In genomic region chr13:99722419-99722818, GRCh38 we compare ENCODE assay signal across 20 cellular contexts.
DNase-seq lines count a peak whose midpoint lies in the region; ATAC-seq and TF ChIP-seq lines count a peak whose summit lies in the region.
"Had no signal": no experiment of that assay in that cellular context is flagged by ENCODE, and none has a peak within 500 bp of the region (broad histone marks: within the 10 kb centered on the region; RNA-seq: fewer than 3 reads in every experiment).

No MANE protein-coding gene starts in this region.

- no peaks in the 10 kb centered on the region for H3K9me3 Mint-ChIP-seq in progenitor cell of endocrine pancreas (ENCODE audit: low read depth)
- H3K9me3 Mint-ChIP-seq: CD8-positive, alpha-beta memory T cell; HFFc6 had no signal

- DNase-seq in progenitor cell of endocrine pancreas (ENCODE audit: low spot score, unreplicated experiment): no peak
- DNase-seq: C1 segment of cervical spinal cord; CD8-positive, alpha-beta memory T cell; DMS53; HFFc6; MG63; NCI-H1048; NCI-H1436 treated with DMSO at 0.1 percent for 48 hours; NCI-H2171 treated with DMSO at 0.1 percent for 48 hours; NCI-H748 treated with DMSO at 0.1 percent for 48 hours; Right ventricle myocardium superior; SW 1271 had no signal

- no peaks in the 10 kb centered on the region for H3K36me3 Mint-ChIP-seq in progenitor cell of endocrine pancreas (ENCODE audit: insufficient read depth)

- H3K27ac Mint-ChIP-seq in progenitor cell of endocrine pancreas: peak overlapping the region; percentile 19
- H3K27ac Mint-ChIP-seq: HFFc6, IgD-negative memory B cell had no signal

- no peaks in the 10 kb centered on the region for H3K27me3 Mint-ChIP-seq in progenitor cell of endocrine pancreas
- H3K27me3 Mint-ChIP-seq: IgD-negative memory B cell had no signal

- peaks cover 42% of the 10 kb centered on the region for H3K4me1 Mint-ChIP-seq in progenitor cell of endocrine pancreas (ENCODE audit: low read depth)
- H3K4me1 Mint-ChIP-seq: CD8-positive, alpha-beta memory T cell had no signal

- H3K27me3 ChIP-seq in HUES64 (ENCODE audit: insufficient read depth, low read length): no peaks in the 10 kb centered on the region
- H3K27me3 ChIP-seq in ectodermal cell (ENCODE audit: control insufficient read depth, insufficient read depth, low read length, poor library complexity, severe bottlenecking): no peaks in the 10 kb centered on the region
- H3K27me3 ChIP-seq in muscle layer of duodenum (ENCODE audit: low read depth, low read length): no peaks in the 10 kb centered on the region
- H3K27me3 ChIP-seq: MG63 had no signal

- H3K4me3 ChIP-seq in HUES64 (ENCODE audit: low read length) (no peak overlapping the region), ectodermal cell (ENCODE audit: insufficient read depth, low read depth, low read length) (no peak overlapping the region), muscle layer of duodenum (ENCODE audit: low read depth in 1 of 2, low read length in 2 of 2) (no peak overlapping the region)
- H3K4me3 ChIP-seq: MG63 had no signal

- H3K9me3 ChIP-seq in HUES64 (ENCODE audit: insufficient read depth, low read depth, low read length) (no peaks in the 10 kb centered on the region), ectodermal cell (ENCODE audit: control insufficient read depth, low read length) (no peaks in the 10 kb centered on the region), muscle layer of duodenum (ENCODE audit: control insufficient read depth in 1 of 2, low read length in 2 of 2) (no peaks in the 10 kb centered on the region)
- H3K9me3 ChIP-seq: MG63 had no signal

- WGBS in HUES64: 72% methylated on average over 1 of the region's 2 CpGs
- WGBS in ectodermal cell, 2 experiments: 7 to 23% methylated on average over 1 to 2 of the region's 2 CpGs

- H3K4me1 ChIP-seq in HUES64 (ENCODE audit: insufficient read depth, low read length): peaks cover 77% of the 10 kb centered on the region
- H3K4me1 ChIP-seq in ectodermal cell (ENCODE audit: control insufficient read depth, insufficient read depth, low read length): peaks cover 64% of the 10 kb centered on the region
- H3K4me1 ChIP-seq in muscle layer of duodenum (ENCODE audit: control insufficient read depth in 1 of 2, insufficient read depth in 2 of 2, low read length in 2 of 2): peaks cover 3 to 8% of the 10 kb centered on the region in 2 donors

- no peak overlapping the region; the same call in 1 of the 2 replicates for H3K9ac ChIP-seq in HUES64 (ENCODE audit: low read depth, low read length)

- no peak for TF ChIP-seq CTCF in progenitor cell of endocrine pancreas (IDR thresholded peaks at IDR 0.05; ENCODE audit: unreplicated experiment)

- no peak overlapping the region for H3K4me3 Mint-ChIP-seq in progenitor cell of endocrine pancreas (ENCODE audit: low read depth)
- H3K4me3 Mint-ChIP-seq: CD8-positive, alpha-beta memory T cell; HFFc6; IgD-negative memory B cell had no signal

- peak overlapping the region; percentile 53 for H3K27ac ChIP-seq in HUES64 (ENCODE audit: low read depth, low read length)
- H3K27ac ChIP-seq in ectodermal cell (ENCODE audit: insufficient read depth, low read depth, low read length, poor library complexity, severe bottlenecking): peak overlapping the region; percentile 97
- peak overlapping the region; percentile 14 for H3K27ac ChIP-seq in muscle layer of duodenum (ENCODE audit: low read length)
- H3K27ac ChIP-seq: HL-60 had no signal

- ATAC-seq in HG03196 (IDR thresholded peaks at IDR 0.05; ENCODE audit: unreplicated experiment) (no peak), HG02852 (IDR thresholded peaks at IDR 0.05; ENCODE audit: unreplicated experiment) (no peak), GM21717 (IDR thresholded peaks at IDR 0.05; ENCODE audit: unreplicated experiment) (no peak)

- no peaks in the 10 kb centered on the region for H3K36me3 ChIP-seq in HUES64 (ENCODE audit: insufficient read depth, low read length)
- H3K36me3 ChIP-seq in ectodermal cell (ENCODE audit: control insufficient read depth, insufficient read depth, low read length): no peaks in the 10 kb centered on the region
- no peaks in the 10 kb centered on the region for H3K36me3 ChIP-seq in muscle layer of duodenum (ENCODE audit: control insufficient read depth in 1 of 2, insufficient read depth in 2 of 2, low read length in 2 of 2)
- H3K36me3 ChIP-seq: MG63 had no signal

Comparison
In these comparisons a context has a peak if more than half of its experiments do, and no peak if none do; other contexts are left out.
1. H3K27ac ChIP-seq: peak in every context shown above with its lines; median percentile 97 in ectodermal cell; 53 in HUES64; 14 in muscle layer of duodenum.